Comparison of ENCODE assay signal across 9 cellular contexts in the genomic region with DNA sequence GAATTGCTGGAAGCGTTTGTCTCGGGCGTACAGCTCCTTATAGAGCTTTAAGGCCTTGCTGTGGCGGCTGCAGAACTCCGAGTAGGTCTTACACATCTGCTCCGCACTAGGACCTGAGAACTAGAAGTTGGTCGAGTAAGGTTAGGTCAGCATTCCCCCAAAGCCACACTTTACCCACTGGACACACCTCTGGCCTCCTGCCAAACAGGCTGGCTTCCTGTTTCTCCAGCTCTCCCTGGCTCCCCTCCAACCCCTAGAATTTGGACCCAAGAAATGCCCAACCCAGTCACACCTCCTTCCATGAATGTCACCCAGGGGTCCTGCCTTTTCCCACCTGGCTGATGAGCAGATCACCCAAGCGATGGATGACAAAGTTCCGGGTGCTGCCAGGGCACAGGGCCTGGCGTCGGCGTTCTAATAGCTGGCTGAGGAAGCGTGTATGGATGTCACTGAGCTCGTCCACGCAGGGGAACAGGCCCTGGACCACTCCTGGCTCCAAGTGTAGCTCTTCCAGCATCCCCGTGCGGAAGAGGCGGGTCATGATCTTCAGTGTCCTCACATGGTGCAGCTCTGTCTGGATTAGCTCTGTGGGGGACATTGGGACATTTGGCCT. TPM values are rescaled to one million over a fixed set of nuclear protein-coding genes. Genes with fewer than 3 reads are reported as not detected.
DNase-seq lines count a peak whose midpoint lies in the region; ATAC-seq and TF ChIP-seq lines count a peak whose summit lies in the region.
"Had no signal": no experiment of that assay in that cellular context is flagged by ENCODE, and none has a peak within 500 bp of the region (broad histone marks: within the 10 kb centered on the region; RNA-seq: fewer than 3 reads in every experiment).

No MANE protein-coding gene starts in this region.

- H3K79me2 ChIP-seq in GM23338 (replicated peaks; ENCODE audit: insufficient read depth), result peaks cover 2% of the 10 kb centered on the region; the same call in 1 of the 2 replicates

- DNase-seq in GM23338 (ENCODE audit: low spot score) (no peak), amniotic epithelial cell (ENCODE audit: low read depth) (peak; percentile 46), cardiac muscle cell (ENCODE audit: low read depth in 1 of 2, low spot score in 1 of 2) (peak in 1 of 2 donors; percentile 65), NOMO-1 treated with dmso at 0.1 percent for 144 hours (lab: John Stamatoyannopoulos, UW; ENCODE audit: unreplicated experiment) (no peak), SKM-1 treated with dmso at 0.1 percent for 144 hours (lab: John Stamatoyannopoulos, UW; ENCODE audit: unreplicated experiment) (no peak)
- no peak for DNase-seq in effector CD8-positive, alpha-beta T cell (lab: John Stamatoyannopoulos, UW)
- DNase-seq: NCI-H446 treated with DMSO at 0.1 percent for 48 hours had no signal

- peaks cover 16% of the 10 kb centered on the region for H3K4me1 Mint-ChIP-seq in GM23338

- no peak overlapping the region for H3K4me3 Mint-ChIP-seq in GM23338

- no peak overlapping the region for H3K4me2 ChIP-seq in GM23338

- H3K9me3 ChIP-seq in cardiac muscle cell (ENCODE audit: low read depth), result no peaks in the 10 kb centered on the region

- peaks cover 85% of the 10 kb centered on the region for H3K36me3 Mint-ChIP-seq in GM23338 (ENCODE audit: low read depth)

- H3K27me3 Mint-ChIP-seq in GM23338 (ENCODE audit: insufficient read depth, low read depth, poor library complexity), result peaks cover 6% of the 10 kb centered on the region

- H3K27ac Mint-ChIP-seq in GM23338, result no peak overlapping the region

- H3K36me3 ChIP-seq in GM23338 (ENCODE audit: insufficient read depth), result peaks cover 31% of the 10 kb centered on the region
- H3K36me3 ChIP-seq in cardiac muscle cell, result peaks cover 50% of the 10 kb centered on the region

- H3K9me2 ChIP-seq in GM23338 (ENCODE audit: insufficient read depth), result no peaks in the 10 kb centered on the region

- TF ChIP-seq CTCF in GM23338 (conservative IDR thresholded peaks at IDR 0.05; ENCODE audit: low read depth in 2 of 2) (no peak), cardiac muscle cell (IDR thresholded peaks at IDR 0.05; ENCODE audit: low read depth, low read length) (no peak)

- H3F3A ChIP-seq in GM23338 (replicated peaks; ENCODE audit: low read depth), result peaks cover 18% of the 10 kb centered on the region; the same call in 1 of the 2 replicates

- H3K4me3 ChIP-seq in GM23338, result no peak overlapping the region
- no peak overlapping the region for H3K4me3 ChIP-seq in cardiac muscle cell
- no peak overlapping the region for H3K4me3 ChIP-seq in skin epidermis

- H3K9me3 Mint-ChIP-seq in GM23338, result no peaks in the 10 kb centered on the region

- H3K27ac ChIP-seq in GM23338 (ENCODE audit: low read depth) (no peak overlapping the region), cardiac muscle cell (peak overlapping the region; percentile 65), skin epidermis (peak overlapping the region in 11 of 21 experiments; percentile 4 to 57 (median 21))

- H3K4me1 ChIP-seq in GM23338 (ENCODE audit: insufficient read depth) (peaks cover 9% of the 10 kb centered on the region), cardiac muscle cell (ENCODE audit: low read depth) (peaks cover 18% of the 10 kb centered on the region)

- no peak overlapping the region for H2AFZ ChIP-seq in GM23338

- H3K27me3 ChIP-seq in GM23338 (ENCODE audit: insufficient read depth), result no peaks in the 10 kb centered on the region
- no peaks in the 10 kb centered on the region for H3K27me3 ChIP-seq in cardiac muscle cell

- ATAC-seq in GM23338 (no peak), GM18511 (IDR thresholded peaks at IDR 0.05; ENCODE audit: unreplicated experiment) (no peak)

- H4K20me1 ChIP-seq in GM23338 (replicated peaks; ENCODE audit: insufficient read depth), result peaks cover 6% of the 10 kb centered on the region; the same call in 1 of the 2 replicates

TF ChIP-seq in GM23338, 12 proteins besides CTCF, POLR2A, EP300 and RAD21 (continues in another document):
- TF ChIP-seq, protein P1, sequence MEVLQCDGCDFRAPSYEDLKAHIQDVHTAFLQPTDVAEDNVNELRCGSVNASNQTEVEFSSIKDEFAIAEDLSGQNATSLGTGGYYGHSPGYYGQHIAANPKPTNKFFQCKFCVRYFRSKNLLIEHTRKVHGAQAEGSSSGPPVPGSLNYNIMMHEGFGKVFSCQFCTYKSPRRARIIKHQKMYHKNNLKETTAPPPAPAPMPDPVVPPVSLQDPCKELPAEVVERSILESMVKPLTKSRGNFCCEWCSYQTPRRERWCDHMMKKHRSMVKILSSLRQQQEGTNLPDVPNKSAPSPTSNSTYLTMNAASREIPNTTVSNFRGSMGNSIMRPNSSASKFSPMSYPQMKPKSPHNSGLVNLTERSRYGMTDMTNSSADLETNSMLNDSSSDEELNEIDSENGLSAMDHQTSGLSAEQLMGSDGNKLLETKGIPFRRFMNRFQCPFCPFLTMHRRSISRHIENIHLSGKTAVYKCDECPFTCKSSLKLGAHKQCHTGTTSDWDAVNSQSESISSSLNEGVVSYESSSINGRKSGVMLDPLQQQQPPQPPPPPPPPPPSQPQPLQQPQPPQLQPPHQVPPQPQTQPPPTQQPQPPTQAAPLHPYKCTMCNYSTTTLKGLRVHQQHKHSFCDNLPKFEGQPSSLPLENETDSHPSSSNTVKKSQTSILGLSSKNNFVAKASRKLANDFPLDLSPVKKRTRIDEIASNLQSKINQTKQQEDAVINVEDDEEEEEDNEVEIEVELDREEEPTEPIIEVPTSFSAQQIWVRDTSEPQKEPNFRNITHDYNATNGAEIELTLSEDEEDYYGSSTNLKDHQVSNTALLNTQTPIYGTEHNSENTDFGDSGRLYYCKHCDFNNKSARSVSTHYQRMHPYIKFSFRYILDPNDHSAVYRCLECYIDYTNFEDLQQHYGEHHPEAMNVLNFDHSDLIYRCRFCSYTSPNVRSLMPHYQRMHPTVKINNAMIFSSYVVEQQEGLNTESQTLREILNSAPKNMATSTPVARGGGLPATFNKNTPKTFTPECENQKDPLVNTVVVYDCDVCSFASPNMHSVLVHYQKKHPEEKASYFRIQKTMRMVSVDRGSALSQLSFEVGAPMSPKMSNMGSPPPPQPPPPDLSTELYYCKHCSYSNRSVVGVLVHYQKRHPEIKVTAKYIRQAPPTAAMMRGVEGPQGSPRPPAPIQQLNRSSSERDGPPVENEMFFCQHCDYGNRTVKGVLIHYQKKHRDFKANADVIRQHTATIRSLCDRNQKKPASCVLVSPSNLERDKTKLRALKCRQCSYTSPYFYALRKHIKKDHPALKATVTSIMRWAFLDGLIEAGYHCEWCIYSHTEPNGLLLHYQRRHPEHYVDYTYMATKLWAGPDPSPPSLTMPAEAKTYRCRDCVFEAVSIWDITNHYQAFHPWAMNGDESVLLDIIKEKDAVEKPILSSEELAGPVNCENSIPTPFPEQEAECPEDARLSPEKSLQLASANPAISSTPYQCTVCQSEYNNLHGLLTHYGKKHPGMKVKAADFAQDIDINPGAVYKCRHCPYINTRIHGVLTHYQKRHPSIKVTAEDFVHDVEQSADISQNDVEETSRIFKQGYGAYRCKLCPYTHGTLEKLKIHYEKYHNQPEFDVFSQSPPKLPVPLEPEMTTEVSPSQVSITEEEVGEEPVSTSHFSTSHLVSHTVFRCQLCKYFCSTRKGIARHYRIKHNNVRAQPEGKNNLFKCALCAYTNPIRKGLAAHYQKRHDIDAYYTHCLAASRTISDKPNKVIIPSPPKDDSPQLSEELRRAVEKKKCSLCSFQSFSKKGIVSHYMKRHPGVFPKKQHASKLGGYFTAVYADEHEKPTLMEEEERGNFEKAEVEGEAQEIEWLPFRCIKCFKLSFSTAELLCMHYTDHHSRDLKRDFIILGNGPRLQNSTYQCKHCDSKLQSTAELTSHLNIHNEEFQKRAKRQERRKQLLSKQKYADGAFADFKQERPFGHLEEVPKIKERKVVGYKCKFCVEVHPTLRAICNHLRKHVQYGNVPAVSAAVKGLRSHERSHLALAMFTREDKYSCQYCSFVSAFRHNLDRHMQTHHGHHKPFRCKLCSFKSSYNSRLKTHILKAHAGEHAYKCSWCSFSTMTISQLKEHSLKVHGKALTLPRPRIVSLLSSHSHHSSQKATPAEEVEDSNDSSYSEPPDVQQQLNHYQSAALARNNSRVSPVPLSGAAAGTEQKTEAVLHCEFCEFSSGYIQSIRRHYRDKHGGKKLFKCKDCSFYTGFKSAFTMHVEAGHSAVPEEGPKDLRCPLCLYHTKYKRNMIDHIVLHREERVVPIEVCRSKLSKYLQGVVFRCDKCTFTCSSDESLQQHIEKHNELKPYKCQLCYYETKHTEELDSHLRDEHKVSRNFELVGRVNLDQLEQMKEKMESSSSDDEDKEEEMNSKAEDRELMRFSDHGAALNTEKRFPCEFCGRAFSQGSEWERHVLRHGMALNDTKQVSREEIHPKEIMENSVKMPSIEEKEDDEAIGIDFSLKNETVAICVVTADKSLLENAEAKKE (CRISPR knock-in tag; IDR thresholded peaks at IDR 0.05), result no peak
- TF ChIP-seq JUNB (IDR thresholded peaks at IDR 0.05; ENCODE audit: unreplicated experiment) (no peak), EZH2 (IDR thresholded peaks at IDR 0.05; ENCODE audit: low read depth, unreplicated experiment) (no peak), POLR2AphosphoS5 (IDR thresholded peaks at IDR 0.05; ENCODE audit: low read depth) (no peak), ZNF331 (CRISPR knock-in tag; IDR thresholded peaks at IDR 0.05; ENCODE audit: low read depth) (no peak)

RNA-seq across cellular contexts. Expression of a gene that starts 15.6 kb away (rescaled TPM):
- total RNA-seq in GM23338 (2014; rRNA removed; shearing (Covaris generic)), result 64.0 and 87.6 TPM in 2 replicates
- polyA plus RNA-seq in GM23338 (2016; fragmentation: Nextera tagmentation; extraction: Ambion mirVana) (21.2 and 23.0 TPM in 2 replicates), cardiac muscle cell (38.6 and 54.9 TPM in 2 replicates)
- total RNA-seq in cardiac muscle cell, result 89.4 and 126 TPM in 2 replicates

RNA-seq across cellular contexts. Expression of a gene that starts 21.3 kb away (rescaled TPM):
- total RNA-seq in GM23338 (2014; rRNA removed; shearing (Covaris generic)), result not detected in 2 replicates
- polyA plus RNA-seq in GM23338 (2016; fragmentation: Nextera tagmentation; extraction: Ambion mirVana), result 0.23 TPM in 1 of 2 replicates, not detected in the other
- total RNA-seq in cardiac muscle cell, result 0.33 TPM in 1 of 2 replicates, not detected in the other
- 0.74 TPM in 1 of 2 replicates, not detected in the other for polyA plus RNA-seq in cardiac muscle cell

RNA-seq across cellular contexts. Expression of a gene that starts 28.5 kb away (rescaled TPM):
- 56.0 and 57.7 TPM in 2 replicates for total RNA-seq in GM23338 (2014; rRNA removed; shearing (Covaris generic))
- polyA plus RNA-seq in GM23338 (2016; fragmentation: Nextera tagmentation; extraction: Ambion mirVana) (41.2 and 47.1 TPM in 2 replicates), cardiac muscle cell (26.6 and 31.5 TPM in 2 replicates)
- 61.0 and 86.4 TPM in 2 replicates for total RNA-seq in cardiac muscle cell

RNA-seq across cellular contexts. Expression of a gene that starts 51.6 kb away (rescaled TPM):
- 15.8 and 24.4 TPM in 2 replicates for total RNA-seq in GM23338 (2014; rRNA removed; shearing (Covaris generic))
- 19.3 and 21.5 TPM in 2 replicates for polyA plus RNA-seq in GM23338 (2016; fragmentation: Nextera tagmentation; extraction: Ambion mirVana)
- total RNA-seq in cardiac muscle cell, result 29.1 and 48.7 TPM in 2 replicates
- polyA plus RNA-seq in cardiac muscle cell, result 40.6 and 54.2 TPM in 2 replicates

RNA-seq across cellular contexts. Expression of a gene that starts 58.0 kb away (rescaled TPM):
- total RNA-seq in GM23338 (2014; rRNA removed; shearing (Covaris generic)), result 270 and 291 TPM in 2 replicates
- polyA plus RNA-seq in GM23338 (2016; fragmentation: Nextera tagmentation; extraction: Ambion mirVana) (130 and 136 TPM in 2 replicates), cardiac muscle cell (174 and 188 TPM in 2 replicates)
- total RNA-seq in cardiac muscle cell, result 119 and 198 TPM in 2 replicates
